8 cellular contexts compared by ENCODE assay signal in genomic region chr6:167141667-167142432, GRCh38. TPM values are rescaled to one million over a fixed set of nuclear protein-coding genes. Genes with fewer than 3 reads are reported as not detected.
DNase-seq lines count a peak whose midpoint lies in the region; ATAC-seq and TF ChIP-seq lines count a peak whose summit lies in the region.

No MANE protein-coding gene starts in this region.

- no peak overlapping the region for H3K27ac ChIP-seq in DOHH2 (ENCODE audit: low read depth, low read length)
- H3K27ac ChIP-seq in VCaP: no peak overlapping the region
- no peak overlapping the region for H3K27ac ChIP-seq in thyroid gland

- WGBS in thyroid gland, 2 donors: 33 to 41% methylated on average over 15 to 17 of the region's 18 CpGs

- intact Hi-C loops in thyroid gland (cut with DNase I): loop anchor here (5.0 kb wide), 3 partner anchors 145 to 370 kb away; partner anchors contain the start of gene CEP43

- DNase-seq in choroid plexus epithelial cell (ENCODE audit: low read depth) (peak; percentile 44), midbrain (lab: John Stamatoyannopoulos, UW) (peak; percentile 8), thyroid gland (peak; percentile 66 to 72)

- H3K9me2 ChIP-seq in DOHH2 (replicated peaks; ENCODE audit: control insufficient read depth, low read length): no peaks in the 10 kb centered on the region
- H3K9me2 ChIP-seq in Loucy (replicated peaks; ENCODE audit: low read depth, low read length): no peaks in the 10 kb centered on the region

- H3K27me3 ChIP-seq in DOHH2 (ENCODE audit: control insufficient read depth, low read length) (peaks cover 11% of the 10 kb centered on the region), Loucy (ENCODE audit: insufficient read depth, low read length, poor library complexity, severe bottlenecking) (no peaks in the 10 kb centered on the region), thyroid gland (no peaks in the 10 kb centered on the region)

- H3K4me2 ChIP-seq in DOHH2 (ENCODE audit: low read length): no peak overlapping the region
- peak overlapping the region; percentile 7 for H3K4me2 ChIP-seq in Loucy (ENCODE audit: low read depth, low read length, poor library complexity, severe bottlenecking)

- no peaks in the 10 kb centered on the region for H3F3A ChIP-seq in DOHH2 (ENCODE audit: control insufficient read depth, insufficient read depth)
- no peaks in the 10 kb centered on the region for H3F3A ChIP-seq in Loucy (ENCODE audit: low read depth)

- H3K9ac ChIP-seq in Loucy (ENCODE audit: low read depth, low read length, poor library complexity, severe bottlenecking): no peak overlapping the region

- H3K4me3 ChIP-seq in DOHH2 (ENCODE audit: low read length) (no peak overlapping the region), Loucy (ENCODE audit: low read length, poor library complexity, severe bottlenecking) (no peak overlapping the region), choroid plexus epithelial cell (ENCODE audit: low read depth, low read length) (no peak overlapping the region), thyroid gland (replicated peaks in 1 of 3) (no peak overlapping the region)

- no peaks in the 10 kb centered on the region for H4K20me1 ChIP-seq in DOHH2 (ENCODE audit: control insufficient read depth, insufficient read depth, low read depth, low read length)
- no peaks in the 10 kb centered on the region for H4K20me1 ChIP-seq in Loucy (ENCODE audit: insufficient read depth, low read length, poor library complexity, severe bottlenecking)

- no peaks in the 10 kb centered on the region for H3K9me3 ChIP-seq in DOHH2 (ENCODE audit: control insufficient read depth, insufficient read depth, low read length)
- no peaks in the 10 kb centered on the region for H3K9me3 ChIP-seq in Loucy (ENCODE audit: insufficient read depth, low read depth, low read length)
- H3K9me3 ChIP-seq in thyroid gland: no peaks in the 10 kb centered on the region

- H3K79me2 ChIP-seq in DOHH2 (ENCODE audit: control insufficient read depth, low read length) (no peaks in the 10 kb centered on the region), Loucy (ENCODE audit: insufficient read depth, low read length) (no peaks in the 10 kb centered on the region)

- no peak overlapping the region; the same call in 1 of the 2 replicates for H2AFZ ChIP-seq in Loucy (ENCODE audit: low read length)

- H3K4me1 ChIP-seq in DOHH2 (ENCODE audit: control insufficient read depth, low read length) (peaks cover 19% of the 10 kb centered on the region), Loucy (ENCODE audit: insufficient read depth, low read length, poor library complexity, severe bottlenecking) (no peaks in the 10 kb centered on the region), thyroid gland (no peaks in the 10 kb centered on the region)

- peak; percentile 74 for ATAC-seq in GM21576 (IDR thresholded peaks at IDR 0.05; ENCODE audit: unreplicated experiment)
- ATAC-seq in HG03025 (IDR thresholded peaks at IDR 0.05; ENCODE audit: low FRiP score, unreplicated experiment): no peak

- peak; percentile 80 for TF ChIP-seq CTCF in DOHH2 (IDR thresholded peaks at IDR 0.05; ENCODE audit: low read depth, low read length, poor library complexity, severe bottlenecking)
- TF ChIP-seq CTCF in Loucy (conservative IDR thresholded peaks at IDR 0.05; ENCODE audit: low read length): peak; percentile 85
- peak; percentile 97 for TF ChIP-seq CTCF in VCaP (conservative IDR thresholded peaks at IDR 0.05)
- peak; percentile 81 for TF ChIP-seq CTCF in choroid plexus epithelial cell (conservative IDR thresholded peaks at IDR 0.05; ENCODE audit: low read depth, low read length)
- TF ChIP-seq CTCF in thyroid gland (IDR thresholded peaks at IDR 0.05): peak; percentile 32 to 96 (median 88)

- no peaks in the 10 kb centered on the region for H3K36me3 ChIP-seq in DOHH2 (ENCODE audit: control insufficient read depth, low read length)
- no peaks in the 10 kb centered on the region for H3K36me3 ChIP-seq in Loucy (ENCODE audit: insufficient read depth, low read length)
- H3K36me3 ChIP-seq in thyroid gland: no peaks in the 10 kb centered on the region

- TF ChIP-seq POLR2A in thyroid gland (IDR thresholded peaks at IDR 0.05): no peak

RNA-seq across cellular contexts. Expression of gene GPR31, which starts 15.9 kb away (rescaled TPM):
- not detected for total RNA-seq in thyroid gland

RNA-seq across cellular contexts. Expression of gene CCR6, which starts 19.0 kb away (rescaled TPM):
- under 1 TPM in 1 of 4 donors, not detected in 3; 0.78 TPM for total RNA-seq in thyroid gland

Comparison
In these comparisons a context has a peak if more than half of its experiments do, and no peak if none do; other contexts are left out.
1. DNase-seq: peak in every context shown above with its lines; median percentile 69 in thyroid gland; 44 in choroid plexus epithelial cell; 8 in midbrain.